In genomic region chr15:55226127-55226526, GRCh38 we compare ENCODE assay signal across 19 cellular contexts.
"Had no signal": no experiment of that assay in that cellular context is flagged by ENCODE, and none has a peak within 500 bp of the region (broad histone marks: within the 10 kb centered on the region; RNA-seq: fewer than 3 reads in every experiment).

No MANE protein-coding gene starts in this region.

- H3K4me3 ChIP-seq: esophagus muscularis mucosa, stomach, testis had no signal

- H3K9me3 Mint-ChIP-seq: activated naive CD4-positive, alpha-beta T cell treated with anti-CD3 and anti-CD28 coated beads, Interleukin-2, amount 50 U/mL, for 72 hours; nephron; type B pancreatic cell had no signal

- ATAC-seq: activated naive CD4-positive, alpha-beta T cell treated with anti-CD3 and anti-CD28 coated beads, Interleukin-2, amount 50 U/mL, for 72 hours had no signal

- H3K36me3 Mint-ChIP-seq: type B pancreatic cell had no signal

- H3K27ac ChIP-seq: esophagus muscularis mucosa, testis had no signal

- H3K9me3 ChIP-seq: esophagus muscularis mucosa, stomach, testis had no signal

- H3K27me3 Mint-ChIP-seq: type B pancreatic cell had no signal

- H3K27me3 ChIP-seq: esophagus muscularis mucosa, stomach, testis had no signal

- H3K4me1 Mint-ChIP-seq: nephron had no signal

- DNase-seq: activated CD4-positive, CD25-positive, alpha-beta regulatory T cell treated with anti-CD3 and anti-CD28 coated beads, Interleukin-2, amount 50 U/mL, for 72 hours; activated gamma-delta T cell; amniotic stem cell; dermis blood vessel endothelial cell; effector memory CD4-positive, alpha-beta T cell; occipital lobe; posterior cingulate gyrus; SIG-M5; stimulated activated CD4-positive, alpha-beta T cell treated with anti-CD3 and anti-CD28 coated beads, Interleukin-12 subunit alpha, Interleukin-12 subunit beta, amount 100 ng/mL, for 4 hours; stimulated activated CD4-positive, alpha-beta T cell treated with anti-CD3 and anti-CD28 coated beads, Interleukin-1b, Interleukin-23, amount 100 ng/mL, for 48 hours; stimulated activated CD8-positive, alpha-beta memory T cell treated with anti-CD3 and anti-CD28 coated beads, Interleukin-4, amount 100 ng/mL, for 48 hours; stomach; T-helper 1 cell; T1000; testis had no signal

- H3K4me3 Mint-ChIP-seq: nephron, type B pancreatic cell had no signal

- H3K4me1 ChIP-seq: testis had no signal

- H3K27ac Mint-ChIP-seq: nephron, type B pancreatic cell had no signal
